ENCODE assay signal across 14 cellular contexts in genomic region chr19:19504754-19505668, GRCh38. TPM values are rescaled to one million over a fixed set of nuclear protein-coding genes. Genes with fewer than 3 reads are reported as not detected.
DNase-seq lines count a peak whose midpoint lies in the region; TF ChIP-seq lines count a peak whose summit lies in the region.
"Had no signal": no experiment of that assay in that cellular context is flagged by ENCODE, and none has a peak within 500 bp of the region (broad histone marks: within the 10 kb centered on the region; RNA-seq: fewer than 3 reads in every experiment).

No MANE protein-coding gene starts in this region.

- peaks cover 3 to 84% (median 73%) of the 10 kb centered on the region in 6 donors for H3K36me3 ChIP-seq in spleen

- H3K4me1 ChIP-seq in spleen, result no peaks in the 10 kb centered on the region

- no peak for TF ChIP-seq POLR2A in spleen (IDR thresholded peaks at IDR 0.05)

- peaks cover 79% of the 10 kb centered on the region for H3K36me3 Mint-ChIP-seq in activated T-cell treated with anti-CD3 and anti-CD28 coated beads, Interleukin-2, amount 50 U/mL, for 24 hours (ENCODE audit: low read depth)
- peaks cover 37% of the 10 kb centered on the region for H3K36me3 Mint-ChIP-seq in endothelial cell (ENCODE audit: low read depth, unreplicated experiment)

- H3K27ac Mint-ChIP-seq in activated T-cell treated with anti-CD3 and anti-CD28 coated beads, Interleukin-2, amount 50 U/mL, for 24 hours, result peak overlapping the region; percentile 50
- no peak overlapping the region for H3K27ac Mint-ChIP-seq in endothelial cell (ENCODE audit: unreplicated experiment)
- H3K27ac Mint-ChIP-seq: CD8-positive, alpha-beta T cell had no signal

- no peaks in the 10 kb centered on the region for H3K27me3 Mint-ChIP-seq in activated T-cell treated with anti-CD3 and anti-CD28 coated beads, Interleukin-2, amount 50 U/mL, for 24 hours
- H3K27me3 Mint-ChIP-seq in endothelial cell (ENCODE audit: unreplicated experiment), result peaks cover 18% of the 10 kb centered on the region

- no peak overlapping the region for H3K4me3 ChIP-seq in spleen
- H3K4me3 ChIP-seq: GM23248 had no signal

- H3K9me3 Mint-ChIP-seq in activated T-cell treated with anti-CD3 and anti-CD28 coated beads, Interleukin-2, amount 50 U/mL, for 24 hours, result no peaks in the 10 kb centered on the region
- no peaks in the 10 kb centered on the region for H3K9me3 Mint-ChIP-seq in endothelial cell (ENCODE audit: unreplicated experiment)
- H3K9me3 Mint-ChIP-seq: CD8-positive, alpha-beta T cell had no signal

- H3K9me3 ChIP-seq in spleen, result no peaks in the 10 kb centered on the region

- DNase-seq in activated T-cell treated with anti-CD3 and anti-CD28 coated beads, Interleukin-2, amount 50 U/mL, for 24 hours, result no peak
- no peak for DNase-seq in activated T-cell treated with anti-CD3 and anti-CD28 coated beads, Interleukin-2, amount 50 U/mL, for 1 hour
- DNase-seq in endothelial cell (ENCODE audit: low spot score) (no peak), spleen (peak; percentile 63), NCI-H1105 (lab: John Stamatoyannopoulos, UW) (no peak)
- no peak for DNase-seq in central memory CD4-positive, alpha-beta T cell
- DNase-seq: CD8-positive, alpha-beta T cell; COR-L47; DMS153; DMS79 treated with DMSO at 0.1 percent for 48 hours; EL; GM23248 had no signal

- intact Hi-C loops in spleen (cut with DNase I; ENCODE audit: low total_unique reads), result no loop called here

- no peak overlapping the region for H3K27ac ChIP-seq in spleen
- H3K27ac ChIP-seq: 22Rv1, GM23248 had no signal

- TF ChIP-seq CTCF in endothelial cell (IDR thresholded peaks at IDR 0.05; ENCODE audit: unreplicated experiment), result no peak
- no peak for TF ChIP-seq CTCF in spleen (IDR thresholded peaks at IDR 0.05 in 8 of 11, conservative IDR thresholded peaks at IDR 0.05 in 3 of 11)

- H3K4me3 Mint-ChIP-seq in activated T-cell treated with anti-CD3 and anti-CD28 coated beads, Interleukin-2, amount 50 U/mL, for 24 hours, result no peak overlapping the region
- H3K4me3 Mint-ChIP-seq in endothelial cell (ENCODE audit: unreplicated experiment), result peak overlapping the region; percentile 15
- H3K4me3 Mint-ChIP-seq: CD14-positive monocyte; CD8-positive, alpha-beta T cell had no signal

- WGBS in spleen, 5 donors, result 91 to 97% (median 93%) methylated on average over 23 of the region's 23 CpGs

- no peaks in the 10 kb centered on the region for H3K27me3 ChIP-seq in spleen (replicated peaks in 1 of 7)

- H3K4me1 Mint-ChIP-seq in activated T-cell treated with anti-CD3 and anti-CD28 coated beads, Interleukin-2, amount 50 U/mL, for 24 hours (ENCODE audit: low read depth), result no peaks in the 10 kb centered on the region
- no peaks in the 10 kb centered on the region for H3K4me1 Mint-ChIP-seq in endothelial cell (ENCODE audit: unreplicated experiment)
- H3K4me1 Mint-ChIP-seq: CD14-positive monocyte had no signal

RNA-seq across cellular contexts. Expression of gene TSSK6, which starts 10.3 kb away (rescaled TPM):
- total RNA-seq in endothelial cell (ENCODE audit: unreplicated experiment) (2.7 TPM), spleen (1 to 10 TPM; 2.3 to 5.6 (median 3.7) TPM)
- 1 to 10 TPM; 1.7 to 3.3 (median 2.4) TPM for polyA plus RNA-seq in spleen

RNA-seq across cellular contexts. Expression of gene NDUFA13, which starts 11.0 kb away (rescaled TPM):
- 278 TPM for total RNA-seq in endothelial cell (ENCODE audit: unreplicated experiment)
- total RNA-seq in spleen, result 100 to 1,000 TPM in 4 of 7 donors, 10 to 100 TPM in 3; 24.0 to 216 (median 182) TPM
- 100 to 1,000 TPM; 203 to 224 (median 204) TPM for polyA plus RNA-seq in spleen

RNA-seq across cellular contexts. Expression of gene YJEFN3, which starts 23.7 kb away (rescaled TPM):
- total RNA-seq in endothelial cell (ENCODE audit: unreplicated experiment) (5.2 TPM), spleen (1 to 10 TPM; 1.3 to 4.8 (median 3.2) TPM)
- polyA plus RNA-seq in spleen, result 10 to 100 TPM; 10.4 to 22.7 (median 13.0) TPM
- total RNA-seq: GM23248 had no signal
- polyA plus RNA-seq: CD14-positive monocyte had no signal

RNA-seq across cellular contexts. Expression of gene CILP2, which starts 33.1 kb away (rescaled TPM):
- total RNA-seq in endothelial cell (ENCODE audit: unreplicated experiment) (0.23 TPM), spleen (1 to 10 TPM in 1 of 7 donors, under 1 TPM in 5, not detected in 1; 0.36 to 1.3 (median 0.61) TPM)
- under 1 TPM; 0.15 to 0.38 (median 0.35) TPM for polyA plus RNA-seq in spleen
- polyA plus RNA-seq: CD14-positive monocyte had no signal
